In the genomic region with DNA sequence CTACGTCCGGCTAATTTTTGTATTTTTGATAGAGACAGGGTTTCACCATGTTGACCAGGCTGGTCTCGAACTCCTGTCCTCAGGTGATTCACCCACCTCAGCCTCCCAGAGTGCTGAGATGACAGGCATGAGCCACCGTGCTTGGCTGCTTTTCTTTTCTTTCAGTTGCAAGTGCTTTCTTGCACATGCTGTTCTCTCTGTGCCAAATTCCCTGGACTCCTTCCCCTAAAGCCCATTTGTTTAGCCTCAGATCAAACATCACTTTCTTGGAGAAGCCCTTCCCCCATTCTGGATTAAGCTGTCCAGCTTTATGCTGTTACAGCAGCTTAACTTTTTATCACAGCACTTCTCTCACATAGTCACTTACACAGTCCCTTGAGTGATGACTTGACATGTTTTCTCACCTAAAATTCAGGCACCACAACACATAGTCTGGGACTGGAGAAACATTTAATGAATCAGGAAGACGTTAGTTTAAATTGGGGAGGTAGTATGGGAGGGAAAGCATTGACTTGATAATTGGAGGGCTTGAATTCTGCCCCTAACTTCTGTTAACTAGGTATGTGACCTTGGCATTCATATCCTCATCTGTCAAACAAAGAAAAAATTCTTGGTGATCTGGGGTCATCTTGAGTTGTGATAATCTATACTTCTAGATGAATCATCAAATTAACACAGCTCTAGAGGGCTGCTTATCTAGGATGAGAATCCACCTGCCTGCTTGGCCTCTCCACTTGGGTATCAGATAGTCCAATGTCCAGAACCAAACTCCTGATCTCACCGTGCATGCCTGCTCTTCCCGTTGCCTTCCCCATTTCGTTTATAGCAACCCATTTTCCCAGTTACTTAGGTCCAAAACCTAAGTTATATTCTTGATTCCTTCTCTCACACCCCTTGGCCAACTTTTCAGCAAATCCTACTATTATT, we compare ENCODE assay signal across 1 cellular context.
TF ChIP-seq lines count a peak whose summit lies in the region.

No MANE protein-coding gene starts in this region.

TF ChIP-seq in HepG2, 621 proteins besides CTCF, POLR2A, EP300 and RAD21:
- TF ChIP-seq ZNF737 (CRISPR knock-in tag; IDR thresholded peaks at IDR 0.05; ENCODE audit: borderline replicate concordance), result no peak
- TF ChIP-seq MAFK (conservative IDR thresholded peaks at IDR 0.05 in 1 of 2, IDR thresholded peaks at IDR 0.05 in 1 of 2; ENCODE audit: low read length in 2 of 2), result peak in 1 of 2 experiments; percentile 9; a peak in 1 of 4 replicates
